Comparison of ENCODE assay signal across 8 cellular contexts in genomic region chr4:70734971-70735370, GRCh38.
DNase-seq lines count a peak whose midpoint lies in the region; ATAC-seq, FAIRE-seq and TF ChIP-seq lines count a peak whose summit lies in the region.

No MANE protein-coding gene starts in this region.

- peak overlapping the region; percentile 60 for H3K4me3 Mint-ChIP-seq in stimulated activated effector memory CD8-positive, alpha-beta T cell treated with anti-CD3 and anti-CD28 coated beads, Interleukin-12 subunit alpha, Interleukin-12 subunit beta, amount 100 ng/mL, for 72 hours

- peak overlapping the region; percentile 39 to 52 for H3K4me3 ChIP-seq in foreskin fibroblast (ENCODE audit: low read depth in 1 of 2, low read length in 2 of 2)

- no peak for DNase-seq in activated CD4-positive, CD25-positive, alpha-beta regulatory T cell (lab: John Stamatoyannopoulos, UW)
- DNase-seq in SW480 (ENCODE audit: low spot score) (peak; percentile 2), foreskin fibroblast (no peak), RCC 7860 (ENCODE audit: low spot score) (no peak), CD1c-positive myeloid dendritic cell (ENCODE audit: extremely low spot score) (no peak), COR-L47 (lab: John Stamatoyannopoulos, UW) (no peak)
- no peak for DNase-seq in stimulated activated effector memory CD8-positive, alpha-beta T cell treated with anti-CD3 and anti-CD28 coated beads, Interleukin-12 subunit alpha, Interleukin-12 subunit beta, amount 100 ng/mL, for 72 hours (ENCODE audit: low spot score in 2 of 2)

- H3K4me1 Mint-ChIP-seq in stimulated activated effector memory CD8-positive, alpha-beta T cell treated with anti-CD3 and anti-CD28 coated beads, Interleukin-12 subunit alpha, Interleukin-12 subunit beta, amount 100 ng/mL, for 72 hours: peaks cover 38% of the 10 kb centered on the region

- no peaks in the 10 kb centered on the region for H3K36me3 Mint-ChIP-seq in stimulated activated effector memory CD8-positive, alpha-beta T cell treated with anti-CD3 and anti-CD28 coated beads, Interleukin-12 subunit alpha, Interleukin-12 subunit beta, amount 100 ng/mL, for 72 hours

- peak; percentile 4 to 32 for ATAC-seq in activated CD4-positive, CD25-positive, alpha-beta regulatory T cell treated with anti-CD3 and anti-CD28 coated beads, Interleukin-2, amount 50 U/mL, for 24 hours
- ATAC-seq in stimulated activated effector memory CD8-positive, alpha-beta T cell treated with anti-CD3 and anti-CD28 coated beads, Interleukin-12 subunit alpha, Interleukin-12 subunit beta, amount 100 ng/mL, for 72 hours: peak; percentile 49

- FAIRE-seq in RCC 7860 (lab: Jason Lieb, UNC): no peak

- TF ChIP-seq CTCF in foreskin fibroblast (IDR thresholded peaks at IDR 0.05; ENCODE audit: low read depth, low read length): no peak

- peak overlapping the region; percentile 53 for H3K27ac Mint-ChIP-seq in stimulated activated effector memory CD8-positive, alpha-beta T cell treated with anti-CD3 and anti-CD28 coated beads, Interleukin-12 subunit alpha, Interleukin-12 subunit beta, amount 100 ng/mL, for 72 hours

- H3K9me3 Mint-ChIP-seq in stimulated activated effector memory CD8-positive, alpha-beta T cell treated with anti-CD3 and anti-CD28 coated beads, Interleukin-12 subunit alpha, Interleukin-12 subunit beta, amount 100 ng/mL, for 72 hours: no peaks in the 10 kb centered on the region
